In genomic region chr22:17149073-17149815, GRCh38 we compare ENCODE assay signal across 17 cellular contexts. TPM values are rescaled to one million over a fixed set of nuclear protein-coding genes. Genes with fewer than 3 reads are reported as not detected.
"Had no signal": no experiment of that assay in that cellular context is flagged by ENCODE, and none has a peak within 500 bp of the region (broad histone marks: within the 10 kb centered on the region; RNA-seq: fewer than 3 reads in every experiment).

No MANE protein-coding gene starts in this region.

- H3K27me3 Mint-ChIP-seq: activated CD8-positive, alpha-beta memory T cell treated with anti-CD3 and anti-CD28 coated beads, Interleukin-2, amount 10 ng/mL, durations not matched to agents 7 days and 5 days; activated naive CD8-positive, alpha-beta T cell treated with anti-CD3 and anti-CD28 coated beads, Interleukin-2, amount 10 ng/mL, durations not matched to agents 7 days and 5 days; activated T-cell treated with anti-CD3 and anti-CD28 coated beads, Interleukin-2, amount 50 U/mL, for 24 hours had no signal

- H3K27me3 ChIP-seq: breast epithelium, dorsolateral prefrontal cortex, heart right ventricle had no signal

- DNase-seq: activated CD4-positive, alpha-beta T cell treated with anti-CD3 and anti-CD28 coated beads for 1 hour; activated CD4-positive, alpha-beta T cell treated with anti-CD3 and anti-CD28 coated beads, Interleukin-2, amount 50 U/mL, for 48 hours; activated CD8-positive, alpha-beta memory T cell treated with anti-CD3 and anti-CD28 coated beads, Interleukin-2, amount 10 ng/mL, durations not matched to agents 7 days and 5 days; activated gamma-delta T cell; activated naive CD8-positive, alpha-beta T cell treated with anti-CD3 and anti-CD28 coated beads, Interleukin-2, amount 10 ng/mL, durations not matched to agents 7 days and 5 days; activated T-cell treated with anti-CD3 and anti-CD28 coated beads, Interleukin-2, amount 50 U/mL, for 24 hours; dorsolateral prefrontal cortex; foreskin melanocyte; heart right ventricle; kidney; natural killer cell; psoas muscle; stimulated activated CD4-positive, alpha-beta T cell treated with anti-CD3 and anti-CD28 coated beads, Interleukin-2, amount 100 ng/mL, for 48 hours; stimulated activated naive CD4-positive, alpha-beta T cell treated with Interleukin-2 at 50 U/mL for 16 hours had no signal

- H3K27ac Mint-ChIP-seq: activated CD8-positive, alpha-beta memory T cell treated with anti-CD3 and anti-CD28 coated beads, Interleukin-2, amount 10 ng/mL, durations not matched to agents 7 days and 5 days; activated naive CD8-positive, alpha-beta T cell treated with anti-CD3 and anti-CD28 coated beads, Interleukin-2, amount 10 ng/mL, durations not matched to agents 7 days and 5 days; activated T-cell treated with anti-CD3 and anti-CD28 coated beads, Interleukin-2, amount 50 U/mL, for 24 hours; natural killer cell; T-helper 2 cell treated with Interferon-gamma antibody and Interleukin-4, amounts not matched to agents 5 μg/mL and 100 μg/mL, for 36 hours had no signal

- H3K4me3 Mint-ChIP-seq: activated CD8-positive, alpha-beta memory T cell treated with anti-CD3 and anti-CD28 coated beads, Interleukin-2, amount 10 ng/mL, durations not matched to agents 7 days and 5 days; activated naive CD8-positive, alpha-beta T cell treated with anti-CD3 and anti-CD28 coated beads, Interleukin-2, amount 10 ng/mL, durations not matched to agents 7 days and 5 days; activated T-cell treated with anti-CD3 and anti-CD28 coated beads, Interleukin-2, amount 50 U/mL, for 24 hours; natural killer cell; T-helper 2 cell treated with Interferon-gamma antibody and Interleukin-4, amounts not matched to agents 5 μg/mL and 100 μg/mL, for 36 hours had no signal

- H3K9me3 ChIP-seq: breast epithelium, heart right ventricle, psoas muscle had no signal

- H3K4me3 ChIP-seq: breast epithelium, dorsolateral prefrontal cortex, heart right ventricle, psoas muscle had no signal

- H3K36me3 ChIP-seq: breast epithelium had no signal

- H3K36me3 Mint-ChIP-seq: natural killer cell had no signal

- H3K4me1 ChIP-seq: breast epithelium had no signal

- ATAC-seq: activated CD8-positive, alpha-beta memory T cell treated with anti-CD3 and anti-CD28 coated beads, Interleukin-2, amount 10 ng/mL, durations not matched to agents 7 days and 5 days; heart right ventricle; natural killer cell; psoas muscle; sciatic nerve had no signal

RNA-seq across cellular contexts. Expression of gene TMEM121B, which starts 28.1 kb away (rescaled TPM):
- total RNA-seq: activated CD8-positive, alpha-beta memory T cell treated with anti-CD3 and anti-CD28 coated beads, Interleukin-2, amount 10 ng/mL, durations not matched to agents 7 days and 5 days had no signal
